Comparison of ENCODE assay signal across 1 cellular context in the genomic region with DNA sequence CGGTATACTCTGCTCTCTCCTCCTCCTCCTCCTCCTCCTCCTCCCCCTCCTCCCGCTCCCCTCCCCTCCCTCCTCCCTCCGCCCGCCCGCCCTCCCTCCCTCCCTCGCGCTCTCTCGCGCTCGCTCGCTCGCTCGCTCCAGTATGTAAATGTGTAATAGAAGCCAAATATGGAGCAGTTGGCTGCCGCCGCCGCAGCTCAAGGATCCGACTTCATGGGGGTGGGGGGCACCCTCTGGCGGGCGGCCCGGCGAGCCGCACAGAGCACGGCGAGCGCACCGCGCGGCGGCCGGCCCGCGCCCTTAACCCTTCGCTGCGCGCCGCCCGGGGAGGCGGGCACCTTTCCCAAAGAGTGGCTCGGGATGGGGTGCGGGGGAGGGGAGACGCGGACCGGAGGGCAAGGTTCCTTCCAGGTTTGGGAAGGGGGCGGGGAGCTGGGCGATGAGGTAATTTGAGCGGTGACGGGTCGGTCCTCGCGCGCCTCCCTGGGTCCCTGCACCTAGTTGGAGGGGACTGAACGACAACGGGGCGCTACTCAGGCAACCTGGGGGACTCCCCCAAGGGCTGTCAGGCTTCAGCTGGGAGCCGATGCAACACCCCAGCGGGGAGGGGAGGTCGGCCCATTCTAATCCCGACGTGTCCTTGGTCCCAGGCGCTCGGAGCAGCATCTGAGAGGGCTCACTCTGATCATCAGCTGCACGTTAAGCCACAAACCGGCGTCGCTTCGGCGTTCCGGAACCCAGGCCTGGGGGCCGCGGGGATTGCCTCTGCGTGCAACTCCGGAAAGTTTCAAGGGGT.
A peak's percentile ranks its signal among the peaks of the same experiment; 100 is the strongest.
TF ChIP-seq lines count a peak whose summit lies in the region.

No MANE protein-coding gene starts in this region.

TF ChIP-seq in HepG2, 621 proteins besides CTCF, POLR2A, EP300 and RAD21 (continued from another document and continues in another):
- no peak for TF ChIP-seq ZNF577 (CRISPR knock-in tag; IDR thresholded peaks at IDR 0.05; ENCODE audit: borderline replicate concordance, low read depth)
- no peak for TF ChIP-seq ZNF549 (CRISPR knock-in tag; IDR thresholded peaks at IDR 0.05)
- no peak for TF ChIP-seq DNMT1 (CRISPR knock-in tag; IDR thresholded peaks at IDR 0.05)
- TF ChIP-seq, protein P1, sequence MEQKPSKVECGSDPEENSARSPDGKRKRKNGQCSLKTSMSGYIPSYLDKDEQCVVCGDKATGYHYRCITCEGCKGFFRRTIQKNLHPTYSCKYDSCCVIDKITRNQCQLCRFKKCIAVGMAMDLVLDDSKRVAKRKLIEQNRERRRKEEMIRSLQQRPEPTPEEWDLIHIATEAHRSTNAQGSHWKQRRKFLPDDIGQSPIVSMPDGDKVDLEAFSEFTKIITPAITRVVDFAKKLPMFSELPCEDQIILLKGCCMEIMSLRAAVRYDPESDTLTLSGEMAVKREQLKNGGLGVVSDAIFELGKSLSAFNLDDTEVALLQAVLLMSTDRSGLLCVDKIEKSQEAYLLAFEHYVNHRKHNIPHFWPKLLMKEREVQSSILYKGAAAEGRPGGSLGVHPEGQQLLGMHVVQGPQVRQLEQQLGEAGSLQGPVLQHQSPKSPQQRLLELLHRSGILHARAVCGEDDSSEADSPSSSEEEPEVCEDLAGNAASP (CRISPR knock-in tag; IDR thresholded peaks at IDR 0.05; ENCODE audit: borderline replicate concordance): no peak; the same call in 1 of the 2 replicates
- peak; percentile 86 for TF ChIP-seq U2AF1 (optimal IDR thresholded peaks at IDR 0.05; ENCODE audit: low read depth, low read length)
- TF ChIP-seq HNRNPUL1 (IDR thresholded peaks at IDR 0.05; ENCODE audit: low read depth, low read length): no peak
- peak; percentile 70 for TF ChIP-seq RXRA (CRISPR knock-in tag; IDR thresholded peaks at IDR 0.05)
- no peak for TF ChIP-seq ZNF530 (CRISPR knock-in tag; IDR thresholded peaks at IDR 0.05; ENCODE audit: low read depth)
- TF ChIP-seq, protein P2, sequence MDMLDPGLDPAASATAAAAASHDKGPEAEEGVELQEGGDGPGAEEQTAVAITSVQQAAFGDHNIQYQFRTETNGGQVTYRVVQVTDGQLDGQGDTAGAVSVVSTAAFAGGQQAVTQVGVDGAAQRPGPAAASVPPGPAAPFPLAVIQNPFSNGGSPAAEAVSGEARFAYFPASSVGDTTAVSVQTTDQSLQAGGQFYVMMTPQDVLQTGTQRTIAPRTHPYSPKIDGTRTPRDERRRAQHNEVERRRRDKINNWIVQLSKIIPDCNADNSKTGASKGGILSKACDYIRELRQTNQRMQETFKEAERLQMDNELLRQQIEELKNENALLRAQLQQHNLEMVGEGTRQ (IDR thresholded peaks at IDR 0.05; ENCODE audit: low read depth, low read length): no peak
- TF ChIP-seq, protein P2 (CRISPR knock-in tag; IDR thresholded peaks at IDR 0.05; ENCODE audit: borderline replicate concordance): no peak
- 0 out of 2 replicates have a peak, but pooled peaks have one; percentile 35 for TF ChIP-seq HOXA5 (CRISPR knock-in tag; IDR thresholded peaks at IDR 0.05)
- TF ChIP-seq, protein P3, sequence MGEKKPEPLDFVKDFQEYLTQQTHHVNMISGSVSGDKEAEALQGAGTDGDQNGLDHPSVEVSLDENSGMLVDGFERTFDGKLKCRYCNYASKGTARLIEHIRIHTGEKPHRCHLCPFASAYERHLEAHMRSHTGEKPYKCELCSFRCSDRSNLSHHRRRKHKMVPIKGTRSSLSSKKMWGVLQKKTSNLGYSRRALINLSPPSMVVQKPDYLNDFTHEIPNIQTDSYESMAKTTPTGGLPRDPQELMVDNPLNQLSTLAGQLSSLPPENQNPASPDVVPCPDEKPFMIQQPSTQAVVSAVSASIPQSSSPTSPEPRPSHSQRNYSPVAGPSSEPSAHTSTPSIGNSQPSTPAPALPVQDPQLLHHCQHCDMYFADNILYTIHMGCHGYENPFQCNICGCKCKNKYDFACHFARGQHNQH (CRISPR knock-in tag; IDR thresholded peaks at IDR 0.05): peak; percentile 64; the same call in 1 of the 2 replicates
- TF ChIP-seq ZFP90 (CRISPR knock-in tag; IDR thresholded peaks at IDR 0.05; ENCODE audit: borderline replicate concordance): no peak
- TF ChIP-seq, protein P4, sequence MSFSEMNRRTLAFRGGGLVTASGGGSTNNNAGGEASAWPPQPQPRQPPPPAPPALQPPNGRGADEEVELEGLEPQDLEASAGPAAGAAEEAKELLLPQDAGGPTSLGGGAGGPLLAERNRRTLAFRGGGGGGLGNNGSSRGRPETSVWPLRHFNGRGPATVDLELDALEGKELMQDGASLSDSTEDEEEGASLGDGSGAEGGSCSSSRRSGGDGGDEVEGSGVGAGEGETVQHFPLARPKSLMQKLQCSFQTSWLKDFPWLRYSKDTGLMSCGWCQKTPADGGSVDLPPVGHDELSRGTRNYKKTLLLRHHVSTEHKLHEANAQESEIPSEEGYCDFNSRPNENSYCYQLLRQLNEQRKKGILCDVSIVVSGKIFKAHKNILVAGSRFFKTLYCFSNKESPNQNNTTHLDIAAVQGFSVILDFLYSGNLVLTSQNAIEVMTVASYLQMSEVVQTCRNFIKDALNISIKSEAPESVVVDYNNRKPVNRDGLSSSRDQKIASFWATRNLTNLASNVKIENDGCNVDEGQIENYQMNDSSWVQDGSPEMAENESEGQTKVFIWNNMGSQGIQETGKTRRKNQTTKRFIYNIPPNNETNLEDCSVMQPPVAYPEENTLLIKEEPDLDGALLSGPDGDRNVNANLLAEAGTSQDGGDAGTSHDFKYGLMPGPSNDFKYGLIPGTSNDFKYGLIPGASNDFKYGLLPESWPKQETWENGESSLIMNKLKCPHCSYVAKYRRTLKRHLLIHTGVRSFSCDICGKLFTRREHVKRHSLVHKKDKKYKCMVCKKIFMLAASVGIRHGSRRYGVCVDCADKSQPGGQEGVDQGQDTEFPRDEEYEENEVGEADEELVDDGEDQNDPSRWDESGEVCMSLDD (CRISPR knock-in tag; IDR thresholded peaks at IDR 0.05; ENCODE audit: borderline replicate concordance): peak; percentile 89
- peak; percentile 87; the same call in 1 of the 2 replicates for TF ChIP-seq ZNF354B (CRISPR knock-in tag; IDR thresholded peaks at IDR 0.05)
- no peak; the same call in 1 of the 2 replicates for TF ChIP-seq TOPORS (CRISPR knock-in tag; IDR thresholded peaks at IDR 0.05)
- TF ChIP-seq RBAK (CRISPR knock-in tag; IDR thresholded peaks at IDR 0.05): no peak
- TF ChIP-seq ETV6 (CRISPR knock-in tag; conservative IDR thresholded peaks at IDR 0.05): no peak
- TF ChIP-seq TCF7L2 (IDR thresholded peaks at IDR 0.05; ENCODE audit: low read depth, low read length): no peak
- TF ChIP-seq ZNF124 (CRISPR knock-in tag; IDR thresholded peaks at IDR 0.05): peak; percentile 61; the same call in 1 of the 2 replicates
- peak; percentile 83 for TF ChIP-seq PITX1 (CRISPR knock-in tag; IDR thresholded peaks at IDR 0.05)
- TF ChIP-seq SUZ12 (IDR thresholded peaks at IDR 0.05; ENCODE audit: low read depth, low read length): no peak
- peak; percentile 80; the same call in 1 of the 2 replicates for TF ChIP-seq ZNF546 (CRISPR knock-in tag; conservative IDR thresholded peaks at IDR 0.05)
- no peak; the same call in 1 of the 2 replicates for TF ChIP-seq ZNF703 (CRISPR knock-in tag; IDR thresholded peaks at IDR 0.05; ENCODE audit: borderline replicate concordance)
- TF ChIP-seq ZNF674 (CRISPR knock-in tag; IDR thresholded peaks at IDR 0.05; ENCODE audit: low read depth): no peak
- TF ChIP-seq ATAD3A (CRISPR knock-in tag; IDR thresholded peaks at IDR 0.05): no peak
- TF ChIP-seq, protein P5, sequence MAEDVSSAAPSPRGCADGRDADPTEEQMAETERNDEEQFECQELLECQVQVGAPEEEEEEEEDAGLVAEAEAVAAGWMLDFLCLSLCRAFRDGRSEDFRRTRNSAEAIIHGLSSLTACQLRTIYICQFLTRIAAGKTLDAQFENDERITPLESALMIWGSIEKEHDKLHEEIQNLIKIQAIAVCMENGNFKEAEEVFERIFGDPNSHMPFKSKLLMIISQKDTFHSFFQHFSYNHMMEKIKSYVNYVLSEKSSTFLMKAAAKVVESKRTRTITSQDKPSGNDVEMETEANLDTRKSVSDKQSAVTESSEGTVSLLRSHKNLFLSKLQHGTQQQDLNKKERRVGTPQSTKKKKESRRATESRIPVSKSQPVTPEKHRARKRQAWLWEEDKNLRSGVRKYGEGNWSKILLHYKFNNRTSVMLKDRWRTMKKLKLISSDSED (CRISPR knock-in tag; IDR thresholded peaks at IDR 0.05): no peak
- peak; percentile 79 for TF ChIP-seq ZNF441 (CRISPR knock-in tag; IDR thresholded peaks at IDR 0.05; ENCODE audit: borderline replicate concordance)
- TF ChIP-seq, protein P6, sequence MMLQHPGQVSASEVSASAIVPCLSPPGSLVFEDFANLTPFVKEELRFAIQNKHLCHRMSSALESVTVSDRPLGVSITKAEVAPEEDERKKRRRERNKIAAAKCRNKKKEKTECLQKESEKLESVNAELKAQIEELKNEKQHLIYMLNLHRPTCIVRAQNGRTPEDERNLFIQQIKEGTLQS (CRISPR knock-in tag; IDR thresholded peaks at IDR 0.05): peak; percentile 86
- TF ChIP-seq ZNF12 (CRISPR knock-in tag; IDR thresholded peaks at IDR 0.05): no peak
- TF ChIP-seq, protein P7, sequence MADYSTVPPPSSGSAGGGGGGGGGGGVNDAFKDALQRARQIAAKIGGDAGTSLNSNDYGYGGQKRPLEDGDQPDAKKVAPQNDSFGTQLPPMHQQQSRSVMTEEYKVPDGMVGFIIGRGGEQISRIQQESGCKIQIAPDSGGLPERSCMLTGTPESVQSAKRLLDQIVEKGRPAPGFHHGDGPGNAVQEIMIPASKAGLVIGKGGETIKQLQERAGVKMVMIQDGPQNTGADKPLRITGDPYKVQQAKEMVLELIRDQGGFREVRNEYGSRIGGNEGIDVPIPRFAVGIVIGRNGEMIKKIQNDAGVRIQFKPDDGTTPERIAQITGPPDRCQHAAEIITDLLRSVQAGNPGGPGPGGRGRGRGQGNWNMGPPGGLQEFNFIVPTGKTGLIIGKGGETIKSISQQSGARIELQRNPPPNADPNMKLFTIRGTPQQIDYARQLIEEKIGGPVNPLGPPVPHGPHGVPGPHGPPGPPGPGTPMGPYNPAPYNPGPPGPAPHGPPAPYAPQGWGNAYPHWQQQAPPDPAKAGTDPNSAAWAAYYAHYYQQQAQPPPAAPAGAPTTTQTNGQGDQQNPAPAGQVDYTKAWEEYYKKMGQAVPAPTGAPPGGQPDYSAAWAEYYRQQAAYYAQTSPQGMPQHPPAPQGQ (CRISPR knock-in tag; IDR thresholded peaks at IDR 0.05; ENCODE audit: borderline replicate concordance): 0 out of 2 replicates have a peak, but pooled peaks have one; percentile 35
- no peak for TF ChIP-seq GLI4 (CRISPR knock-in tag; IDR thresholded peaks at IDR 0.05; ENCODE audit: borderline replicate concordance)
- TF ChIP-seq, protein P8, sequence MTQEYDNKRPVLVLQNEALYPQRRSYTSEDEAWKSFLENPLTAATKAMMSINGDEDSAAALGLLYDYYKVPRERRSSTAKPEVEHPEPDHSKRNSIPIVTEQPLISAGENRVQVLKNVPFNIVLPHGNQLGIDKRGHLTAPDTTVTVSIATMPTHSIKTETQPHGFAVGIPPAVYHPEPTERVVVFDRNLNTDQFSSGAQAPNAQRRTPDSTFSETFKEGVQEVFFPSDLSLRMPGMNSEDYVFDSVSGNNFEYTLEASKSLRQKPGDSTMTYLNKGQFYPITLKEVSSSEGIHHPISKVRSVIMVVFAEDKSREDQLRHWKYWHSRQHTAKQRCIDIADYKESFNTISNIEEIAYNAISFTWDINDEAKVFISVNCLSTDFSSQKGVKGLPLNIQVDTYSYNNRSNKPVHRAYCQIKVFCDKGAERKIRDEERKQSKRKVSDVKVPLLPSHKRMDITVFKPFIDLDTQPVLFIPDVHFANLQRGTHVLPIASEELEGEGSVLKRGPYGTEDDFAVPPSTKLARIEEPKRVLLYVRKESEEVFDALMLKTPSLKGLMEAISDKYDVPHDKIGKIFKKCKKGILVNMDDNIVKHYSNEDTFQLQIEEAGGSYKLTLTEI (CRISPR knock-in tag; conservative IDR thresholded peaks at IDR 0.05): no peak
- TF ChIP-seq ZFX (CRISPR knock-in tag; IDR thresholded peaks at IDR 0.05; ENCODE audit: low read depth): peak; percentile 59; the same call in 1 of the 2 replicates
- TF ChIP-seq ZNF567 (CRISPR knock-in tag; IDR thresholded peaks at IDR 0.05; ENCODE audit: borderline replicate concordance): peak; percentile 61
- TF ChIP-seq, protein P9, sequence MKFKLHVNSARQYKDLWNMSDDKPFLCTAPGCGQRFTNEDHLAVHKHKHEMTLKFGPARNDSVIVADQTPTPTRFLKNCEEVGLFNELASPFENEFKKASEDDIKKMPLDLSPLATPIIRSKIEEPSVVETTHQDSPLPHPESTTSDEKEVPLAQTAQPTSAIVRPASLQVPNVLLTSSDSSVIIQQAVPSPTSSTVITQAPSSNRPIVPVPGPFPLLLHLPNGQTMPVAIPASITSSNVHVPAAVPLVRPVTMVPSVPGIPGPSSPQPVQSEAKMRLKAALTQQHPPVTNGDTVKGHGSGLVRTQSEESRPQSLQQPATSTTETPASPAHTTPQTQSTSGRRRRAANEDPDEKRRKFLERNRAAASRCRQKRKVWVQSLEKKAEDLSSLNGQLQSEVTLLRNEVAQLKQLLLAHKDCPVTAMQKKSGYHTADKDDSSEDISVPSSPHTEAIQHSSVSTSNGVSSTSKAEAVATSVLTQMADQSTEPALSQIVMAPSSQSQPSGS (CRISPR knock-in tag; IDR thresholded peaks at IDR 0.05): peak; percentile 92
- TF ChIP-seq, protein P10, sequence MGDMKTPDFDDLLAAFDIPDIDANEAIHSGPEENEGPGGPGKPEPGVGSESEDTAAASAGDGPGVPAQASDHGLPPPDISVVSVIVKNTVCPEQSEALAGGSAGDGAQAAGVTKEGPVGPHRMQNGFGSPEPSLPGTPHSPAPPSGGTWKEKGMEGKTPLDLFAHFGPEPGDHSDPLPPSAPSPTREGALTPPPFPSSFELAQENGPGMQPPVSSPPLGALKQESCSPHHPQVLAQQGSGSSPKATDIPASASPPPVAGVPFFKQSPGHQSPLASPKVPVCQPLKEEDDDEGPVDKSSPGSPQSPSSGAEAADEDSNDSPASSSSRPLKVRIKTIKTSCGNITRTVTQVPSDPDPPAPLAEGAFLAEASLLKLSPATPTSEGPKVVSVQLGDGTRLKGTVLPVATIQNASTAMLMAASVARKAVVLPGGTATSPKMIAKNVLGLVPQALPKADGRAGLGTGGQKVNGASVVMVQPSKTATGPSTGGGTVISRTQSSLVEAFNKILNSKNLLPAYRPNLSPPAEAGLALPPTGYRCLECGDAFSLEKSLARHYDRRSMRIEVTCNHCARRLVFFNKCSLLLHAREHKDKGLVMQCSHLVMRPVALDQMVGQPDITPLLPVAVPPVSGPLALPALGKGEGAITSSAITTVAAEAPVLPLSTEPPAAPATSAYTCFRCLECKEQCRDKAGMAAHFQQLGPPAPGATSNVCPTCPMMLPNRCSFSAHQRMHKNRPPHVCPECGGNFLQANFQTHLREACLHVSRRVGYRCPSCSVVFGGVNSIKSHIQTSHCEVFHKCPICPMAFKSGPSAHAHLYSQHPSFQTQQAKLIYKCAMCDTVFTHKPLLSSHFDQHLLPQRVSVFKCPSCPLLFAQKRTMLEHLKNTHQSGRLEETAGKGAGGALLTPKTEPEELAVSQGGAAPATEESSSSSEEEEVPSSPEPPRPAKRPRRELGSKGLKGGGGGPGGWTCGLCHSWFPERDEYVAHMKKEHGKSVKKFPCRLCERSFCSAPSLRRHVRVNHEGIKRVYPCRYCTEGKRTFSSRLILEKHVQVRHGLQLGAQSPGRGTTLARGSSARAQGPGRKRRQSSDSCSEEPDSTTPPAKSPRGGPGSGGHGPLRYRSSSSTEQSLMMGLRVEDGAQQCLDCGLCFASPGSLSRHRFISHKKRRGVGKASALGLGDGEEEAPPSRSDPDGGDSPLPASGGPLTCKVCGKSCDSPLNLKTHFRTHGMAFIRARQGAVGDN (CRISPR knock-in tag; IDR thresholded peaks at IDR 0.05): peak; percentile 91
- TF ChIP-seq ZNF614 (CRISPR knock-in tag; IDR thresholded peaks at IDR 0.05; ENCODE audit: borderline replicate concordance): no peak; the same call in 1 of the 2 replicates
- TF ChIP-seq NFYC (CRISPR knock-in tag; IDR thresholded peaks at IDR 0.05): no peak
